26 cellular contexts compared by ENCODE assay signal in the genomic region with DNA sequence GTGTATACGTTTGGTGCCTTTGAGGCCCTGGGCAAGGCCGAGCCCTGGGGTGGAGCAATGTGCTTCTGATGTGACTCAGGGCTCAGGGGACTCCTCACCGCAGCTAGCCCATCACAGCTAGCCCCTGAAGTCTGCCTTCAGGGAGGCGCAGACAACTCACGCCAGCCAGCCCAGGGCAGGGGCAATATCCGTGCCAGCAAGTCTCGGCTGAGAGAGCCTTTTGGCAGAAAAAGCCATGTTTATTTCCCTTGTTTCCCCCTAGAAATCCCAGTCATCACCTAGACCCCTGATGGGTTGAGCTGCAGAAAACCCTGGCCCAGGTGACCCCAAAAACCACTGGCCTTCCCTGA.
DNase-seq lines count a peak whose midpoint lies in the region; ATAC-seq, FAIRE-seq and TF ChIP-seq lines count a peak whose summit lies in the region.
"Had no signal": no experiment of that assay in that cellular context is flagged by ENCODE, and none has a peak within 500 bp of the region (broad histone marks: within the 10 kb centered on the region; RNA-seq: fewer than 3 reads in every experiment).

No MANE protein-coding gene starts in this region.

- H3K36me3 ChIP-seq in DND-41 (ENCODE audit: insufficient read depth, low read length) (no peaks in the 10 kb centered on the region), kidney (ENCODE audit: control insufficient read depth in 1 of 2, insufficient read depth in 2 of 2, low read length in 2 of 2) (no peaks in the 10 kb centered on the region), spleen (peaks cover 0 to 64% (median 13%) of the 10 kb centered on the region in 6 donors), testis (ENCODE audit: low read depth, missing control alignments) (no peaks in the 10 kb centered on the region)

- no peak overlapping the region for H3K27ac ChIP-seq in DND-41 (ENCODE audit: low read length)
- H3K27ac ChIP-seq in RWPE1, result peak overlapping the region; percentile 11; the same call in 1 of the 2 replicates
- no peak overlapping the region for H3K27ac ChIP-seq in kidney (ENCODE audit: low read depth in 2 of 2, low read length in 2 of 2)
- no peak overlapping the region for H3K27ac ChIP-seq in spleen
- no peak overlapping the region for H3K27ac ChIP-seq in testis
- H3K27ac ChIP-seq: lower lobe of right lung, VCaP had no signal

- TF ChIP-seq POLR2A in spleen (IDR thresholded peaks at IDR 0.05) (no peak), testis (IDR thresholded peaks at IDR 0.05) (no peak)

- no peaks in the 10 kb centered on the region for H4K20me1 ChIP-seq in DND-41 (ENCODE audit: insufficient read depth, low read length)

- H3K4me1 ChIP-seq in DND-41 (ENCODE audit: insufficient read depth, low read length) (peaks cover 10% of the 10 kb centered on the region), kidney (ENCODE audit: control insufficient read depth in 1 of 2, insufficient read depth in 1 of 2, low read depth in 1 of 2, low read length in 2 of 2) (peaks cover 0 to 6% of the 10 kb centered on the region in 2 donors), spleen (peaks cover 0 to 41% (median 8%) of the 10 kb centered on the region in 6 donors), testis (peaks cover 10% of the 10 kb centered on the region)

- WGBS in spleen, 5 donors, result 80 to 94% (median 90%) methylated on average over 7 of the region's 7 CpGs
- 93 to 96% methylated on average over 7 of the region's 7 CpGs for WGBS in testis, 2 donors

- no peaks in the 10 kb centered on the region for H3K9me3 ChIP-seq in DND-41 (ENCODE audit: insufficient read depth, low read length, severe bottlenecking)
- no peaks in the 10 kb centered on the region for H3K9me3 ChIP-seq in kidney (ENCODE audit: control insufficient read depth in 1 of 2, low read length in 2 of 2)
- H3K9me3 ChIP-seq in spleen, result no peaks in the 10 kb centered on the region
- no peaks in the 10 kb centered on the region for H3K9me3 ChIP-seq in testis
- H3K9me3 ChIP-seq: lower lobe of right lung had no signal

- no peak overlapping the region for H3K4me2 ChIP-seq in DND-41 (ENCODE audit: insufficient read depth, low read length)

- H3K4me3 ChIP-seq in DND-41 (ENCODE audit: low read depth in 1 of 2, low read length in 2 of 2) (no peak overlapping the region), kidney (ENCODE audit: low read length in 2 of 2) (no peak overlapping the region), spleen (no peak overlapping the region), testis (no peak overlapping the region)
- H3K4me3 ChIP-seq: lower lobe of right lung had no signal

- no peaks in the 10 kb centered on the region for H3K79me2 ChIP-seq in DND-41 (ENCODE audit: insufficient read depth, low read length)

- H3K27me3 ChIP-seq in DND-41 (ENCODE audit: insufficient read depth, low read length, poor library complexity) (no peaks in the 10 kb centered on the region), spleen (replicated peaks in 1 of 7) (no peaks in the 10 kb centered on the region), testis (no peaks in the 10 kb centered on the region)

- H2AFZ ChIP-seq in DND-41 (ENCODE audit: low read depth, low read length), result no peak overlapping the region

- peak; percentile 2 for DNase-seq in DND-41
- DNase-seq in RWPE1 (ENCODE audit: low spot score), result no peak
- DNase-seq in kidney, result peak; percentile 69
- peak; percentile 54 for DNase-seq in spleen
- DNase-seq in T-helper 2 cell, result no peak
- no peak for DNase-seq in SK-N-DZ (ENCODE audit: low spot score)
- DNase-seq in testis, result no peak
- no peak for DNase-seq in NCI-H1694 (lab: John Stamatoyannopoulos, UW)
- DNase-seq: activated CD4-positive, alpha-beta T cell treated with anti-CD3 and anti-CD28 coated beads, Interleukin-2, amount 10 ng/mL, durations not matched to agents 7 days and 5 days; CD4-positive, CD25-positive, alpha-beta regulatory T cell; EL; lower lobe of right lung; NCI-H1105; NCI-H2029 treated with DMSO at 0.1 percent for 48 hours; NCI-H2227 treated with DMSO at 0.1 percent for 48 hours; NCI-H526 treated with DMSO at 0.1 percent for 48 hours; SHP77 treated with DMSO at 0.1 percent for 48 hours; stimulated activated CD4-positive, alpha-beta T cell treated with anti-CD3 and anti-CD28 coated beads, Interleukin-12 subunit alpha, Interleukin-12 subunit beta, amount 100 ng/mL, for 4 hours; stimulated activated CD4-positive, alpha-beta T cell treated with anti-CD3 and anti-CD28 coated beads, Interleukin-4, amount 100 ng/mL, for 1 hour; T-helper 9 cell had no signal

- H3K9ac ChIP-seq in DND-41 (ENCODE audit: low read depth, low read length), result no peak overlapping the region
- no peak overlapping the region for H3K9ac ChIP-seq in kidney (ENCODE audit: low read length in 2 of 2)

- ATAC-seq in DND-41 (ENCODE audit: insufficient read depth, low read depth), result no peak
- ATAC-seq: lower lobe of right lung; natural killer cell; Panc1; stimulated activated effector memory CD8-positive, alpha-beta T cell treated with anti-CD3 and anti-CD28 coated beads, Interleukin-12 subunit alpha, Interleukin-12 subunit beta, amount 100 ng/mL, for 72 hours had no signal

- no peak for FAIRE-seq in kidney (lab: Jason Lieb, UNC)
- FAIRE-seq: D721Med, keratinocyte had no signal

- POLR2A ChIA-PET in RWPE1 (lab: Yijun Ruan, JAX; ENCODE audit: low non-redundant PET), result no interaction called here

- CTCF ChIA-PET in RWPE1 (lab: Yijun Ruan, JAX), result interaction anchor here (0.7 kb wide), 1 partner anchor 90 kb away, joined by 5 read pairs; a partner anchor contains a TSS

- TF ChIP-seq CTCF in DND-41 (IDR thresholded peaks at IDR 0.05; ENCODE audit: borderline replicate concordance, extremely low read depth, low read length, poor library complexity, severe bottlenecking) (no peak), RWPE1 (conservative IDR thresholded peaks at IDR 0.05; ENCODE audit: low read depth) (no peak), kidney (IDR thresholded peaks at IDR 0.05; ENCODE audit: borderline replicate concordance, extremely low read depth, insufficient read depth) (no peak), spleen (IDR thresholded peaks at IDR 0.05 in 8 of 11, conservative IDR thresholded peaks at IDR 0.05 in 3 of 11) (no peak), testis (IDR thresholded peaks at IDR 0.05) (no peak)

- intact Hi-C loops in kidney (cut with DNase I) (no loop called here), spleen (cut with DNase I; ENCODE audit: low total_unique reads) (no loop called here), testis (cut with DNase I; ENCODE audit: low total_unique reads) (no loop called here)

Comparison
In these comparisons a context has a peak if more than half of its experiments do, and no peak if none do; other contexts are left out.
1. DNase-seq: peak in DND-41 (single experiment), kidney (single experiment) and spleen (single experiment); none in RWPE1 (single experiment), T-helper 2 cell (0 of 5), SK-N-DZ (single experiment), testis (single experiment) and NCI-H1694 (single experiment).